Comparison of ENCODE assay signal across 8 cellular contexts in the genomic region with DNA sequence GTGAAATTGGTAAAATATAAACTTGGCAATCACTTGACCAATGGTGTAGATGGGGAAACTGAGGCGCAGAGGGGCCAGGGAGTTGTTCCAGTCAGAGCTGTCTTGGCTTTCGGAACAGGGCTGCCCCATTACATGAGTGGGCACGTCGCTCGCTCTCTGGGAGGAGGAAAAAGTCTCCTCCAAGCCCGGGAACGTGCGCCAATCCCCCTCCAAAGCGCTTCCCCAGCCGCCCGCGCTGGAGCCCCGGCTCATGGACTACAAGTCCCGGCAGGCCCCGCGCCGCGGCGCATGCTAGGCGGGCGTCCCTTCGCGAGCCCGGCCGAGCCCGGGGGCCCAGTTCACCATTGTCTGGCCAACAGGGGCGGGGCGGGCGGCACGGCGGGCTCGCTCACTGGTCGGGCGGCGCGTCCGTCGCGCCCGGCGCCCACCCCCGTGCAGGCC. TPM values are rescaled to one million over a fixed set of nuclear protein-coding genes. Genes with fewer than 3 reads are reported as not detected.
A peak's percentile ranks its signal among the peaks of the same experiment; 100 is the strongest.
DNase-seq lines count a peak whose midpoint lies in the region; ATAC-seq, FAIRE-seq and TF ChIP-seq lines count a peak whose summit lies in the region.

No MANE protein-coding gene starts in this region.

- POLR2A ChIA-PET in Panc1 (lab: Charles Lee): no interaction called here

- H3K27me3 ChIP-seq in Panc1 (ENCODE audit: control insufficient read depth, insufficient read depth, low read length): no peaks in the 10 kb centered on the region

- no peaks in the 10 kb centered on the region for H3K9me3 Mint-ChIP-seq in activated T-cell treated with anti-CD3 and anti-CD28 coated beads, Interleukin-2, amount 50 U/mL, for 4 hours

- peaks cover 27% of the 10 kb centered on the region for H3K4me1 Mint-ChIP-seq in activated T-cell treated with anti-CD3 and anti-CD28 coated beads, Interleukin-2, amount 50 U/mL, for 4 hours (ENCODE audit: low read depth)

- CTCF ChIA-PET in Panc1 (lab: Charles Lee): no interaction called here

- TF ChIP-seq CTCF in D721Med (IDR thresholded peaks at IDR 0.05; ENCODE audit: insufficient read depth, missing control alignments) (no peak), Panc1 (IDR thresholded peaks at IDR 0.05) (no peak)

- H3K4me1 ChIP-seq in Panc1 (ENCODE audit: control insufficient read depth, insufficient read depth, low read length): peaks cover 7% of the 10 kb centered on the region

- in situ Hi-C loops in KBM-7 (cut with MboI; ENCODE audit: low pct_unique_long_range_greater_than_20kb, low sequenced_read_pairs): no loop called here
- in situ Hi-C loops in Panc1 (cut with HindIII; ENCODE audit: low pct_unique_long_range_greater_than_20kb, low sequenced_read_pairs): no loop called here

- H3K36me3 ChIP-seq in Panc1 (ENCODE audit: control insufficient read depth, insufficient read depth, low read length): no peaks in the 10 kb centered on the region

- peak overlapping the region; percentile 68 for H3K27ac ChIP-seq in Panc1 (ENCODE audit: low read length)

- H3K4me3 Mint-ChIP-seq in activated T-cell treated with anti-CD3 and anti-CD28 coated beads, Interleukin-2, amount 50 U/mL, for 4 hours: peak overlapping the region; percentile 71

- no peak for FAIRE-seq in D721Med (lab: Jason Lieb, UNC)

- ATAC-seq in GM21717 (IDR thresholded peaks at IDR 0.05; ENCODE audit: unreplicated experiment) (peak; percentile 80), Panc1 (peak; percentile 98), esophagus mucosa (peak; percentile 93)
- ATAC-seq in activated T-cell treated with anti-CD3 and anti-CD28 coated beads, Interleukin-2, amount 50 U/mL, for 4 hours: peak; percentile 97 to 99

- DNase-seq in D721Med (ENCODE audit: insufficient read length, low spot score): peak; percentile 99
- peak; percentile 94 for DNase-seq in KBM-7
- DNase-seq in Panc1 (ENCODE audit: low read depth, low spot score): no peak
- peak; percentile 94 for DNase-seq in activated T-cell treated with anti-CD3 and anti-CD28 coated beads, Interleukin-2, amount 50 U/mL, for 4 hours
- DNase-seq in myocyte (ENCODE audit: low read depth): peak; percentile 95
- peak; percentile 96 for DNase-seq in stimulated activated CD8-positive, alpha-beta memory T cell treated with anti-CD3 and anti-CD28 coated beads, Interleukin-4, amount 100 ng/mL, for 48 hours

- no TSS peak for BruUV-seq in Panc1 (replicated peaks; lab: Mats Ljungman, UMichigan)

- H3K9me3 ChIP-seq in Panc1 (ENCODE audit: control insufficient read depth, insufficient read depth, low read depth, low read length): no peaks in the 10 kb centered on the region

- H3K27me3 Mint-ChIP-seq in activated T-cell treated with anti-CD3 and anti-CD28 coated beads, Interleukin-2, amount 50 U/mL, for 4 hours (ENCODE audit: low read depth): no peaks in the 10 kb centered on the region

- no peaks in the 10 kb centered on the region for H3K36me3 Mint-ChIP-seq in activated T-cell treated with anti-CD3 and anti-CD28 coated beads, Interleukin-2, amount 50 U/mL, for 4 hours (ENCODE audit: insufficient read depth)

- intact Hi-C loops in Panc1 (cut with micrococcal nuclease; ENCODE audit: unreplicated experiment): no loop called here

- H3K4me3 ChIP-seq in Panc1 (ENCODE audit: low read depth in 2 of 2, low read length in 2 of 2): peak overlapping the region; percentile 53 to 72

RNA-seq across cellular contexts. Expression of a gene that starts 0.3 kb away (rescaled TPM):
- total RNA-seq in Panc1 (2021; ENCODE audit: unreplicated experiment) (18.4 TPM), esophagus mucosa (17.6 TPM), myocyte (23.0 and 31.2 TPM in 2 replicates)
- polyA plus RNA-seq in Panc1 (2012; ENCODE audit: insufficient read length): 21.4 TPM
- total RNA-seq in activated T-cell treated with anti-CD3 and anti-CD28 coated beads, Interleukin-2, amount 50 U/mL, for 4 hours: 10 to 100 TPM; 18.1 to 19.8 (median 19.0) TPM
- 31.5 TPM for polyA plus RNA-seq in myocyte (2012)

RNA-seq across cellular contexts. Expression of a gene that starts 33.4 kb away (rescaled TPM):
- 207 TPM for total RNA-seq in Panc1 (2021; ENCODE audit: unreplicated experiment)
- polyA plus RNA-seq in Panc1 (2012; ENCODE audit: insufficient read length): 215 TPM
- 100 to 1,000 TPM; 235 to 264 (median 244) TPM for total RNA-seq in activated T-cell treated with anti-CD3 and anti-CD28 coated beads, Interleukin-2, amount 50 U/mL, for 4 hours
- total RNA-seq in esophagus mucosa: 210 TPM
- total RNA-seq in myocyte: 497 and 558 TPM in 2 replicates
- 342 TPM for polyA plus RNA-seq in myocyte (2012)

RNA-seq across cellular contexts. Expression of a gene that starts 35.3 kb away (rescaled TPM):
- total RNA-seq in Panc1 (2021; ENCODE audit: unreplicated experiment) (11.2 TPM), esophagus mucosa (6.3 TPM), myocyte (38.0 and 50.5 TPM in 2 replicates)
- polyA plus RNA-seq in Panc1 (2012; ENCODE audit: insufficient read length): 18.5 TPM
- total RNA-seq in activated T-cell treated with anti-CD3 and anti-CD28 coated beads, Interleukin-2, amount 50 U/mL, for 4 hours: 1 to 10 TPM; 1.5 to 3.0 (median 2.1) TPM
- polyA plus RNA-seq in myocyte (2012): 18.2 TPM

RNA-seq across cellular contexts. Expression of a gene that starts 41.5 kb away (rescaled TPM):
- total RNA-seq in Panc1 (2021; ENCODE audit: unreplicated experiment) (94.5 TPM), esophagus mucosa (45.3 TPM), myocyte (240 and 243 TPM in 2 replicates)
- polyA plus RNA-seq in Panc1 (2012; ENCODE audit: insufficient read length): 58.6 TPM
- 100 to 1,000 TPM; 112 to 120 (median 114) TPM for total RNA-seq in activated T-cell treated with anti-CD3 and anti-CD28 coated beads, Interleukin-2, amount 50 U/mL, for 4 hours
- polyA plus RNA-seq in myocyte (2012): 101 TPM
